Comparison of ENCODE assay signal across 18 cellular contexts in the genomic region with DNA sequence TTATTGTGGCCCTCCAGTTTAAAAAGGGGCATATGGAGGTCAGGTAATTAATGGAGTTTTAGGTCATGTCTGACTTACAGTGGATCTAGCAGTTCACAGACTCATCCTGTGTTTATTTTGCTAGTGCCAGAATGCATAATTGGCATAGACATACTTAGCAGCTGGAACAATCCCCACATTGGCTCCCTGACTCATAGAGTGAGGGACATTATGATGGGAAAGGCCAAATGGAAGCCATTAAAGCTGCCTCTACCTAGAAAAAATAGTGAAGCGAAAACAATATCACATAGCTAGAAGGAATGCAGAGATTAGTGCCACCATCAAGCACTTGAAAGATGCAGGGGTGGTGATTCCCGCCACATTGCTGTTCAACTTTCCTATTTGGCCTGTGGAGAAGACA.
DNase-seq lines count a peak whose midpoint lies in the region; FAIRE-seq and TF ChIP-seq lines count a peak whose summit lies in the region.
"Had no signal": no experiment of that assay in that cellular context is flagged by ENCODE, and none has a peak within 500 bp of the region (broad histone marks: within the 10 kb centered on the region; RNA-seq: fewer than 3 reads in every experiment).

No MANE protein-coding gene starts in this region.

- H3K27me3 ChIP-seq in small intestine (ENCODE audit: control insufficient read depth in 2 of 2, insufficient read depth in 2 of 2, low read length in 2 of 2) = no peaks in the 10 kb centered on the region
- no peaks in the 10 kb centered on the region for H3K27me3 ChIP-seq in PC-9 (ENCODE audit: insufficient read depth, low read depth)

- no peaks in the 10 kb centered on the region for H4K20me1 ChIP-seq in PC-9 (ENCODE audit: insufficient read depth)

- 81 to 88% (median 86%) methylated on average over 2 of the region's 2 CpGs for WGBS in small intestine, 3 donors

- no TSS peak for BruUV-seq in PC-9 (replicated peaks; lab: Mats Ljungman, UMichigan)

- H3K9me3 ChIP-seq in small intestine (ENCODE audit: control insufficient read depth, low read depth) (no peaks in the 10 kb centered on the region), PC-9 (ENCODE audit: insufficient read depth, low read depth) (no peaks in the 10 kb centered on the region)
- H3K9me3 ChIP-seq: Caco-2, HAP-1 had no signal

- no peaks in the 10 kb centered on the region for H3K4me1 ChIP-seq in small intestine (ENCODE audit: control insufficient read depth in 2 of 2, insufficient read depth in 1 of 2, low read depth in 1 of 2, low read length in 1 of 2)
- H3K4me1 ChIP-seq in PC-9 (replicated peaks; ENCODE audit: insufficient read depth) = no peaks in the 10 kb centered on the region
- H3K4me1 ChIP-seq: Caco-2, HAP-1 had no signal

- CTCF ChIA-PET in PC-9 (lab: Charles Lee) = no interaction called here

- H3F3A ChIP-seq in PC-9 (ENCODE audit: insufficient read depth, low read depth) = no peaks in the 10 kb centered on the region

- intact Hi-C loops in PC-9 (cut with micrococcal nuclease; ENCODE audit: unreplicated experiment) = no loop called here

- H3K36me3 ChIP-seq in small intestine (ENCODE audit: control insufficient read depth in 2 of 2, insufficient read depth in 2 of 2, low read length in 2 of 2) = no peaks in the 10 kb centered on the region
- H3K36me3 ChIP-seq in PC-9 (ENCODE audit: low read depth) = no peaks in the 10 kb centered on the region
- H3K36me3 ChIP-seq: HAP-1 had no signal

- H3K4me3 ChIP-seq in small intestine (ENCODE audit: low read depth in 1 of 2, low read length in 2 of 2) (no peak overlapping the region), PC-9 (no peak overlapping the region)
- H3K4me3 ChIP-seq: GM23248, HAP-1 had no signal

- DNase-seq in HCEC 1CT (peak; percentile 7), NCI-H446 treated with DMSO at 0.1 percent for 48 hours (lab: John Stamatoyannopoulos, UW) (peak; percentile 78), astrocyte of the hippocampus (ENCODE audit: low read depth, low spot score) (peak; percentile 9), cerebellar nuclear complex (lab: John Stamatoyannopoulos, UW) (no peak), small intestine (no peak), PC-9 (no peak), NCI-H526 (lab: John Stamatoyannopoulos, UW) (no peak)
- DNase-seq: Caco-2; CD4-positive, alpha-beta T cell; DMS153; DMS79; GDM1; GM23248 had no signal

- no peak for TF ChIP-seq CTCF in PC-9 (conservative IDR thresholded peaks at IDR 0.05)

- FAIRE-seq in small intestine (lab: Jason Lieb, UNC) = no peak
- FAIRE-seq: GM12892, GM18507 had no signal

- no peaks in the 10 kb centered on the region for H3K79me2 ChIP-seq in PC-9 (ENCODE audit: low read depth)

- H2AFZ ChIP-seq in PC-9 = no peak overlapping the region
- H2AFZ ChIP-seq: GM23248 had no signal

- H3K27ac ChIP-seq in small intestine (ENCODE audit: low read depth in 1 of 2, low read length in 1 of 2) (no peak overlapping the region), PC-9 (no peak overlapping the region)
- H3K27ac ChIP-seq: C4-2B, GM23248, HL-60 had no signal

- no peaks in the 10 kb centered on the region for H3K9me2 ChIP-seq in PC-9 (ENCODE audit: insufficient read depth)

- POLR2A ChIA-PET in PC-9 (lab: Charles Lee; ENCODE audit: unreplicated experiment) = no interaction called here

- no peak overlapping the region for H3K4me2 ChIP-seq in PC-9

Comparison
In these comparisons a context has a peak if more than half of its experiments do, and no peak if none do; other contexts are left out.
1. DNase-seq: peak in HCEC 1CT (single experiment), NCI-H446 treated with DMSO at 0.1 percent for 48 hours (single experiment) and astrocyte of the hippocampus (single experiment); none in cerebellar nuclear complex (0 of 2), small intestine (single experiment), PC-9 (0 of 2) and NCI-H526 (0 of 2).